ENCODE assay signal across 1 cellular context in genomic region chr1:30778979-30779293, GRCh38.
TF ChIP-seq lines count a peak whose summit lies in the region.

No MANE protein-coding gene starts in this region.

TF ChIP-seq in K562, 482 proteins besides CTCF, POLR2A, EP300 and RAD21 (continued from another document and continues in another):
- TF ChIP-seq ZBTB40 (IDR thresholded peaks at IDR 0.05) = no peak
- TF ChIP-seq ZBTB40 (CRISPR knock-in tag; IDR thresholded peaks at IDR 0.05) = no peak
- TF ChIP-seq HLTF (IDR thresholded peaks at IDR 0.05) = no peak
- TF ChIP-seq SP1 (CRISPR knock-in tag; IDR thresholded peaks at IDR 0.05) = no peak
- TF ChIP-seq ZNF764 (CRISPR knock-in tag; IDR thresholded peaks at IDR 0.05; ENCODE audit: low read depth) = no peak
- TF ChIP-seq TRIM24 (IDR thresholded peaks at IDR 0.05) = no peak
- 0 out of 4 replicates have a peak, but pooled peaks of 1 of the 2 experiments have one; percentile 3 for TF ChIP-seq CSDE1 (IDR thresholded peaks at IDR 0.05)
- TF ChIP-seq HOMEZ (CRISPR knock-in tag; IDR thresholded peaks at IDR 0.05) = no peak
- TF ChIP-seq CREB5 (CRISPR knock-in tag; IDR thresholded peaks at IDR 0.05) = peak; percentile 66; the same call in 1 of the 2 replicates
- no peak for TF ChIP-seq ZNF232 (CRISPR knock-in tag; IDR thresholded peaks at IDR 0.05)
- TF ChIP-seq POLR3G (IDR thresholded peaks at IDR 0.05; ENCODE audit: extremely low read depth, insufficient read length, insufficient replicate concordance) = no peak
- peak; percentile 91; the same call in 1 of the 2 replicates for TF ChIP-seq GTF2E2 (tag; IDR thresholded peaks at IDR 0.05)
- no peak for TF ChIP-seq HNRNPK (IDR thresholded peaks at IDR 0.05; ENCODE audit: low read depth, low read length, poor library complexity, severe bottlenecking)
- TF ChIP-seq FOXM1 (IDR thresholded peaks at IDR 0.05; ENCODE audit: low read depth) = no peak
- TF ChIP-seq FOXM1 (CRISPR knock-in tag; IDR thresholded peaks at IDR 0.05; ENCODE audit: low read depth) = no peak
- TF ChIP-seq RNF219 (CRISPR knock-in tag; IDR thresholded peaks at IDR 0.05) = no peak
- TF ChIP-seq NKRF (IDR thresholded peaks at IDR 0.05; ENCODE audit: borderline replicate concordance) = no peak
- 0 out of 2 replicates have a peak, but pooled peaks have one; percentile 71 for TF ChIP-seq E4F1 (CRISPR knock-in tag; IDR thresholded peaks at IDR 0.05; ENCODE audit: borderline replicate concordance)
- TF ChIP-seq, protein P1, sequence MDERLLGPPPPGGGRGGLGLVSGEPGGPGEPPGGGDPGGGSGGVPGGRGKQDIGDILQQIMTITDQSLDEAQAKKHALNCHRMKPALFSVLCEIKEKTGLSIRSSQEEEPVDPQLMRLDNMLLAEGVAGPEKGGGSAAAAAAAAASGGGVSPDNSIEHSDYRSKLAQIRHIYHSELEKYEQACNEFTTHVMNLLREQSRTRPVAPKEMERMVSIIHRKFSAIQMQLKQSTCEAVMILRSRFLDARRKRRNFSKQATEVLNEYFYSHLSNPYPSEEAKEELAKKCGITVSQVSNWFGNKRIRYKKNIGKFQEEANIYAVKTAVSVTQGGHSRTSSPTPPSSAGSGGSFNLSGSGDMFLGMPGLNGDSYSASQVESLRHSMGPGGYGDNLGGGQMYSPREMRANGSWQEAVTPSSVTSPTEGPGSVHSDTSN (CRISPR knock-in tag; IDR thresholded peaks at IDR 0.05; ENCODE audit: low read depth) = no peak
- TF ChIP-seq, protein P1 (tag; conservative IDR thresholded peaks at IDR 0.05; ENCODE audit: low read depth) = no peak
- TF ChIP-seq SMAD2 (IDR thresholded peaks at IDR 0.05; ENCODE audit: low read depth, low read length) = no peak
- no peak for TF ChIP-seq HNRNPL (IDR thresholded peaks at IDR 0.05; ENCODE audit: low read depth, low read length)
- no peak for TF ChIP-seq GABPB1 (CRISPR knock-in tag; IDR thresholded peaks at IDR 0.05)
- TF ChIP-seq, protein P2, sequence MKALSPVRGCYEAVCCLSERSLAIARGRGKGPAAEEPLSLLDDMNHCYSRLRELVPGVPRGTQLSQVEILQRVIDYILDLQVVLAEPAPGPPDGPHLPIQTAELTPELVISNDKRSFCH (CRISPR knock-in tag; IDR thresholded peaks at IDR 0.05) = no peak
- TF ChIP-seq, protein P2 (tag; IDR thresholded peaks at IDR 0.05) = no peak
- TF ChIP-seq ZFP30 (CRISPR knock-in tag; IDR thresholded peaks at IDR 0.05; ENCODE audit: borderline replicate concordance) = no peak
- no peak for TF ChIP-seq RFX1 (IDR thresholded peaks at IDR 0.05)
- TF ChIP-seq SAFB2 (IDR thresholded peaks at IDR 0.05; ENCODE audit: borderline replicate concordance, low read depth, low read length, severe bottlenecking) = no peak
- no peak for TF ChIP-seq NELFE (IDR thresholded peaks at IDR 0.05; ENCODE audit: insufficient read depth, insufficient read length)
- no peak for TF ChIP-seq SREBF1 (IDR thresholded peaks at IDR 0.05; ENCODE audit: borderline replicate concordance, low read depth, low read length)
- no peak for TF ChIP-seq E2F5 (CRISPR knock-in tag; IDR thresholded peaks at IDR 0.05)
- TF ChIP-seq HNRNPH1 (optimal IDR thresholded peaks at IDR 0.05; ENCODE audit: low read depth, low read length) = no peak
- TF ChIP-seq ZFX (CRISPR knock-in tag; IDR thresholded peaks at IDR 0.05) = no peak
